Comparison of ENCODE assay signal across 2 cellular contexts in genomic region chr12:130877333-130877732, GRCh38.
TF ChIP-seq lines count a peak whose summit lies in the region.

No MANE protein-coding gene starts in this region.

TF ChIP-seq in GM23338, 12 proteins besides CTCF, POLR2A, EP300 and RAD21:
- peak; percentile 33; the same call in 1 of the 2 replicates for TF ChIP-seq POLR2AphosphoS5 (IDR thresholded peaks at IDR 0.05; ENCODE audit: low read depth)
- TF ChIP-seq, protein P1, sequence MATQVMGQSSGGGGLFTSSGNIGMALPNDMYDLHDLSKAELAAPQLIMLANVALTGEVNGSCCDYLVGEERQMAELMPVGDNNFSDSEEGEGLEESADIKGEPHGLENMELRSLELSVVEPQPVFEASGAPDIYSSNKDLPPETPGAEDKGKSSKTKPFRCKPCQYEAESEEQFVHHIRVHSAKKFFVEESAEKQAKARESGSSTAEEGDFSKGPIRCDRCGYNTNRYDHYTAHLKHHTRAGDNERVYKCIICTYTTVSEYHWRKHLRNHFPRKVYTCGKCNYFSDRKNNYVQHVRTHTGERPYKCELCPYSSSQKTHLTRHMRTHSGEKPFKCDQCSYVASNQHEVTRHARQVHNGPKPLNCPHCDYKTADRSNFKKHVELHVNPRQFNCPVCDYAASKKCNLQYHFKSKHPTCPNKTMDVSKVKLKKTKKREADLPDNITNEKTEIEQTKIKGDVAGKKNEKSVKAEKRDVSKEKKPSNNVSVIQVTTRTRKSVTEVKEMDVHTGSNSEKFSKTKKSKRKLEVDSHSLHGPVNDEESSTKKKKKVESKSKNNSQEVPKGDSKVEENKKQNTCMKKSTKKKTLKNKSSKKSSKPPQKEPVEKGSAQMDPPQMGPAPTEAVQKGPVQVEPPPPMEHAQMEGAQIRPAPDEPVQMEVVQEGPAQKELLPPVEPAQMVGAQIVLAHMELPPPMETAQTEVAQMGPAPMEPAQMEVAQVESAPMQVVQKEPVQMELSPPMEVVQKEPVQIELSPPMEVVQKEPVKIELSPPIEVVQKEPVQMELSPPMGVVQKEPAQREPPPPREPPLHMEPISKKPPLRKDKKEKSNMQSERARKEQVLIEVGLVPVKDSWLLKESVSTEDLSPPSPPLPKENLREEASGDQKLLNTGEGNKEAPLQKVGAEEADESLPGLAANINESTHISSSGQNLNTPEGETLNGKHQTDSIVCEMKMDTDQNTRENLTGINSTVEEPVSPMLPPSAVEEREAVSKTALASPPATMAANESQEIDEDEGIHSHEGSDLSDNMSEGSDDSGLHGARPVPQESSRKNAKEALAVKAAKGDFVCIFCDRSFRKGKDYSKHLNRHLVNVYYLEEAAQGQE (IDR thresholded peaks at IDR 0.05; ENCODE audit: unreplicated experiment): no peak

TF ChIP-seq in H1, 55 proteins besides CTCF, POLR2A, EP300 and RAD21:
- TF ChIP-seq, protein P2, sequence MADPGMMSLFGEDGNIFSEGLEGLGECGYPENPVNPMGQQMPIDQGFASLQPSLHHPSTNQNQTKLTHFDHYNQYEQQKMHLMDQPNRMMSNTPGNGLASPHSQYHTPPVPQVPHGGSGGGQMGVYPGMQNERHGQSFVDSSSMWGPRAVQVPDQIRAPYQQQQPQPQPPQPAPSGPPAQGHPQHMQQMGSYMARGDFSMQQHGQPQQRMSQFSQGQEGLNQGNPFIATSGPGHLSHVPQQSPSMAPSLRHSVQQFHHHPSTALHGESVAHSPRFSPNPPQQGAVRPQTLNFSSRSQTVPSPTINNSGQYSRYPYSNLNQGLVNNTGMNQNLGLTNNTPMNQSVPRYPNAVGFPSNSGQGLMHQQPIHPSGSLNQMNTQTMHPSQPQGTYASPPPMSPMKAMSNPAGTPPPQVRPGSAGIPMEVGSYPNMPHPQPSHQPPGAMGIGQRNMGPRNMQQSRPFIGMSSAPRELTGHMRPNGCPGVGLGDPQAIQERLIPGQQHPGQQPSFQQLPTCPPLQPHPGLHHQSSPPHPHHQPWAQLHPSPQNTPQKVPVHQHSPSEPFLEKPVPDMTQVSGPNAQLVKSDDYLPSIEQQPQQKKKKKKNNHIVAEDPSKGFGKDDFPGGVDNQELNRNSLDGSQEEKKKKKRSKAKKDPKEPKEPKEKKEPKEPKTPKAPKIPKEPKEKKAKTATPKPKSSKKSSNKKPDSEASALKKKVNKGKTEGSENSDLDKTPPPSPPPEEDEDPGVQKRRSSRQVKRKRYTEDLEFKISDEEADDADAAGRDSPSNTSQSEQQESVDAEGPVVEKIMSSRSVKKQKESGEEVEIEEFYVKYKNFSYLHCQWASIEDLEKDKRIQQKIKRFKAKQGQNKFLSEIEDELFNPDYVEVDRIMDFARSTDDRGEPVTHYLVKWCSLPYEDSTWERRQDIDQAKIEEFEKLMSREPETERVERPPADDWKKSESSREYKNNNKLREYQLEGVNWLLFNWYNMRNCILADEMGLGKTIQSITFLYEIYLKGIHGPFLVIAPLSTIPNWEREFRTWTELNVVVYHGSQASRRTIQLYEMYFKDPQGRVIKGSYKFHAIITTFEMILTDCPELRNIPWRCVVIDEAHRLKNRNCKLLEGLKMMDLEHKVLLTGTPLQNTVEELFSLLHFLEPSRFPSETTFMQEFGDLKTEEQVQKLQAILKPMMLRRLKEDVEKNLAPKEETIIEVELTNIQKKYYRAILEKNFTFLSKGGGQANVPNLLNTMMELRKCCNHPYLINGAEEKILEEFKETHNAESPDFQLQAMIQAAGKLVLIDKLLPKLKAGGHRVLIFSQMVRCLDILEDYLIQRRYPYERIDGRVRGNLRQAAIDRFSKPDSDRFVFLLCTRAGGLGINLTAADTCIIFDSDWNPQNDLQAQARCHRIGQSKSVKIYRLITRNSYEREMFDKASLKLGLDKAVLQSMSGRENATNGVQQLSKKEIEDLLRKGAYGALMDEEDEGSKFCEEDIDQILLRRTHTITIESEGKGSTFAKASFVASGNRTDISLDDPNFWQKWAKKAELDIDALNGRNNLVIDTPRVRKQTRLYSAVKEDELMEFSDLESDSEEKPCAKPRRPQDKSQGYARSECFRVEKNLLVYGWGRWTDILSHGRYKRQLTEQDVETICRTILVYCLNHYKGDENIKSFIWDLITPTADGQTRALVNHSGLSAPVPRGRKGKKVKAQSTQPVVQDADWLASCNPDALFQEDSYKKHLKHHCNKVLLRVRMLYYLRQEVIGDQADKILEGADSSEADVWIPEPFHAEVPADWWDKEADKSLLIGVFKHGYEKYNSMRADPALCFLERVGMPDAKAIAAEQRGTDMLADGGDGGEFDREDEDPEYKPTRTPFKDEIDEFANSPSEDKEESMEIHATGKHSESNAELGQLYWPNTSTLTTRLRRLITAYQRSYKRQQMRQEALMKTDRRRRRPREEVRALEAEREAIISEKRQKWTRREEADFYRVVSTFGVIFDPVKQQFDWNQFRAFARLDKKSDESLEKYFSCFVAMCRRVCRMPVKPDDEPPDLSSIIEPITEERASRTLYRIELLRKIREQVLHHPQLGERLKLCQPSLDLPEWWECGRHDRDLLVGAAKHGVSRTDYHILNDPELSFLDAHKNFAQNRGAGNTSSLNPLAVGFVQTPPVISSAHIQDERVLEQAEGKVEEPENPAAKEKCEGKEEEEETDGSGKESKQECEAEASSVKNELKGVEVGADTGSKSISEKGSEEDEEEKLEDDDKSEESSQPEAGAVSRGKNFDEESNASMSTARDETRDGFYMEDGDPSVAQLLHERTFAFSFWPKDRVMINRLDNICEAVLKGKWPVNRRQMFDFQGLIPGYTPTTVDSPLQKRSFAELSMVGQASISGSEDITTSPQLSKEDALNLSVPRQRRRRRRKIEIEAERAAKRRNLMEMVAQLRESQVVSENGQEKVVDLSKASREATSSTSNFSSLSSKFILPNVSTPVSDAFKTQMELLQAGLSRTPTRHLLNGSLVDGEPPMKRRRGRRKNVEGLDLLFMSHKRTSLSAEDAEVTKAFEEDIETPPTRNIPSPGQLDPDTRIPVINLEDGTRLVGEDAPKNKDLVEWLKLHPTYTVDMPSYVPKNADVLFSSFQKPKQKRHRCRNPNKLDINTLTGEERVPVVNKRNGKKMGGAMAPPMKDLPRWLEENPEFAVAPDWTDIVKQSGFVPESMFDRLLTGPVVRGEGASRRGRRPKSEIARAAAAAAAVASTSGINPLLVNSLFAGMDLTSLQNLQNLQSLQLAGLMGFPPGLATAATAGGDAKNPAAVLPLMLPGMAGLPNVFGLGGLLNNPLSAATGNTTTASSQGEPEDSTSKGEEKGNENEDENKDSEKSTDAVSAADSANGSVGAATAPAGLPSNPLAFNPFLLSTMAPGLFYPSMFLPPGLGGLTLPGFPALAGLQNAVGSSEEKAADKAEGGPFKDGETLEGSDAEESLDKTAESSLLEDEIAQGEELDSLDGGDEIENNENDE (IDR thresholded peaks at IDR 0.05; ENCODE audit: insufficient replicate concordance, low read length): no peak
- TF ChIP-seq RFX5 (IDR thresholded peaks at IDR 0.05; ENCODE audit: borderline replicate concordance, low read depth, low read length): no peak
- 0 out of 2 replicates have a peak, but pooled peaks have one; percentile 48 for TF ChIP-seq POLR2AphosphoS5 (IDR thresholded peaks at IDR 0.05; ENCODE audit: low read depth, low read length)
- no peak for TF ChIP-seq E2F6 (IDR thresholded peaks at IDR 0.05)
- no peak for TF ChIP-seq YY1 (IDR thresholded peaks at IDR 0.05; ENCODE audit: low read depth, low read length)
